17 cellular contexts compared by ENCODE assay signal in the genomic region with DNA sequence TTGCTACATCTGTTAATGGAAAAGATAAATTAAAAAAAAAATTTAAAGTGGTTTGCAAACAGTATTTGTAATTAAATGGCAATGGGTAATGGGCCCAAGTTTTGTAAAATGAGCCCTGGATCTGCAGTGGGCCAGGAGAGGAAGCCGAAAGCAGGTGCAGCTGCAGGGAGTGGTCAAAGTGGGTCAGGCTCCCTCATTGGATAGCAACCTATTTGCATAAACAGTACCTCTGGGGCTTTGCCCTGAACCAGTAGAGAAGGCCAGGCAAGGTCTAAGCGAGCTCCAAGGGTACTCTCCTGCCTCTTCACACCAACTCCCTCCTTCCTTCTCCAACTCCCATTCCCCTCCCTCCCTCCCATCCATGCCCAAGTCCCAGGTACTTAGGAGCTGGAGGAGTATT.
DNase-seq lines count a peak whose midpoint lies in the region; ATAC-seq and TF ChIP-seq lines count a peak whose summit lies in the region.
"Had no signal": no experiment of that assay in that cellular context is flagged by ENCODE, and none has a peak within 500 bp of the region (broad histone marks: within the 10 kb centered on the region; RNA-seq: fewer than 3 reads in every experiment).

No MANE protein-coding gene starts in this region.

- peaks cover 57% of the 10 kb centered on the region for H3K4me1 ChIP-seq in neural progenitor cell
- H3K4me1 ChIP-seq: BLaER1 had no signal

- no peak overlapping the region for H3K27ac Mint-ChIP-seq in neural progenitor cell
- H3K27ac Mint-ChIP-seq: CD8-positive, alpha-beta T cell had no signal

- no peaks in the 10 kb centered on the region for H4K20me1 ChIP-seq in neural progenitor cell (ENCODE audit: low read depth)
- H4K20me1 ChIP-seq: BLaER1 had no signal

- no peak overlapping the region for H3K27ac ChIP-seq in neural progenitor cell
- H3K27ac ChIP-seq: BLaER1 had no signal

- H3K9ac ChIP-seq in neural progenitor cell, result no peak overlapping the region
- H3K9ac ChIP-seq: BLaER1, SK-N-SH had no signal

- DNase-seq in NCI-H2029 treated with DMSO at 0.1 percent for 48 hours (lab: John Stamatoyannopoulos, UW), result peak; percentile 32
- DNase-seq in NCI-H2029 (lab: John Stamatoyannopoulos, UW), result no peak
- peak; percentile 48 for DNase-seq in NCI-H1436 treated with DMSO at 0.1 percent for 48 hours (lab: John Stamatoyannopoulos, UW)
- DNase-seq in NCI-H774 (lab: John Stamatoyannopoulos, UW), result peak; percentile 71
- DNase-seq in mesenteric fat pad (ENCODE audit: low spot score), result peak; percentile 43
- DNase-seq in activated CD4-positive, alpha-beta T cell treated with anti-CD3 and anti-CD28 coated beads for 4 hours, result no peak
- DNase-seq in neural progenitor cell (ENCODE audit: low spot score), result no peak
- DNase-seq: CD8-positive, alpha-beta T cell; DND-41; GF-D8; GOT3; NCI-H2107; NCI-H345; SHP77; SK-N-SH had no signal

- no peak overlapping the region for H2AFZ ChIP-seq in neural progenitor cell (replicated peaks)

- H3K9me3 ChIP-seq in neural progenitor cell (ENCODE audit: low read depth), result no peaks in the 10 kb centered on the region
- H3K9me3 ChIP-seq: BLaER1, SK-N-SH had no signal

- H3K4me2 ChIP-seq in neural progenitor cell, result no peak overlapping the region
- H3K4me2 ChIP-seq: BLaER1, SK-N-SH had no signal

- no peaks in the 10 kb centered on the region for H3K36me3 Mint-ChIP-seq in neural progenitor cell
- H3K36me3 Mint-ChIP-seq: CD8-positive, alpha-beta T cell had no signal

- no peak for ATAC-seq in HG02938 (IDR thresholded peaks at IDR 0.05; ENCODE audit: unreplicated experiment)
- ATAC-seq: CD8-positive, alpha-beta T cell had no signal

- TF ChIP-seq CTCF in neural progenitor cell (IDR thresholded peaks at IDR 0.05), result no peak

- H3F3A ChIP-seq in neural progenitor cell (ENCODE audit: low read depth), result peaks cover 24% of the 10 kb centered on the region

- H3K27me3 ChIP-seq in neural progenitor cell, result no peaks in the 10 kb centered on the region
- H3K27me3 ChIP-seq: BLaER1 had no signal

- H3K79me2 ChIP-seq in neural progenitor cell (ENCODE audit: low read depth), result no peaks in the 10 kb centered on the region

- H3K4me1 Mint-ChIP-seq in neural progenitor cell, result peaks cover 16% of the 10 kb centered on the region

- H3K9me3 Mint-ChIP-seq in neural progenitor cell, result no peaks in the 10 kb centered on the region
- H3K9me3 Mint-ChIP-seq: CD8-positive, alpha-beta T cell had no signal

- no peak overlapping the region for H3K4me3 ChIP-seq in neural progenitor cell
- H3K4me3 ChIP-seq: BLaER1 had no signal

- H3K27me3 Mint-ChIP-seq in neural progenitor cell (ENCODE audit: insufficient read depth, low read depth), result peaks cover 2% of the 10 kb centered on the region

- no peaks in the 10 kb centered on the region for H3K36me3 ChIP-seq in neural progenitor cell
- H3K36me3 ChIP-seq: BLaER1 had no signal

- no peak overlapping the region for H3K4me3 Mint-ChIP-seq in neural progenitor cell
- H3K4me3 Mint-ChIP-seq: CD8-positive, alpha-beta T cell had no signal

Comparison
In these comparisons a context has a peak if more than half of its experiments do, and no peak if none do; other contexts are left out.
1. DNase-seq: peak in NCI-H2029 treated with DMSO at 0.1 percent for 48 hours (single experiment), NCI-H1436 treated with DMSO at 0.1 percent for 48 hours (single experiment), NCI-H774 (single experiment) and mesenteric fat pad (single experiment); none in NCI-H2029 (single experiment), activated CD4-positive, alpha-beta T cell treated with anti-CD3 and anti-CD28 coated beads for 4 hours (0 of 2) and neural progenitor cell (single experiment).